In the genomic region with DNA sequence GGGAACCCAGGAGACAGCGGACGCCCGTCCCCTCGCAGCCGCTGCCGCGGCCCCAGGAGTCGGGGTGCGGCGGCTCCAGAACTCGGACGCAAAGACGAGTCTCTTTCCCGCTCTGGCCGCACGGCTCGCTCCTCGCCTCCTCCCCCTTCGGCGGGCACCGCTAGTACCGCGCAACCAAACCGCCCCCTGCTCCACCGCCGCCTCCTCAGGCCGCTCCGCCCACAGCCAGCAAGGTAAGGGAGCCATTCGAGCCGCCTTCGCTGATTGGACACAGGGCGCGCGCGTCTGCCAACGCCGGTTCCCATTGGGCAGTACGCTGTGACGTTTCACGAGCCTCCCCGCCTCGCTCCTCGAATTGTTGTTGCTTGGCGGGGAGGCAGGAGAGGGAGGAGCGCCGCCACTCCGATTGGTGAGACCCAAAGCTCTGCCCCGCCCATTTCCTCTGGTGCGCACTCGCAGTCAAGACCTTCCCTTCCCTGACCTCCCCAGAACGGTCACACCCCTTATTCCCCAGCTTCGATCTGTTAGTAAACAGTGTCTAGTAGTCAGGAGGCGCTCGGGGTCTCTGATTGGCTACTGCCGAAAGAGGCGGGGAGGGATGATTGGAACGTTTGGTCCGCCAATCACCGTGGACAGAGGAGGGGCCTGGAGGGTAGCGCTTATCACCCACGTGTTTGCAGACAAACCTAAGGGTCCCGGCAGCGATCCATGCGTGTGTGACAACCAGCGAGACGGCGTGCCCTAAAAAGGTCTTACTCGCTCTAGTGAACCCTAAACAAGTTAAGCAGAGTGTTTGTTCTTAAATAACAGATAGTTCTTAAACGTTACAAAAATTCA, we compare ENCODE assay signal across 8 cellular contexts. TPM values are rescaled to one million over a fixed set of nuclear protein-coding genes. Genes with fewer than 3 reads are reported as not detected.
DNase-seq lines count a peak whose midpoint lies in the region; ATAC-seq and TF ChIP-seq lines count a peak whose summit lies in the region.

A gene (minus strand): TSS at position 170 of the 837 bp plus-strand sequence. CDS start 207 bp downstream, outside the sequence.

- H3K18ac ChIP-seq in IMR-90 (ENCODE audit: low read depth, low read length), result no peak within 1 kb of the TSS

- H2AK5ac ChIP-seq in IMR-90 (ENCODE audit: low read depth, low read length), result no peak within 1 kb of the TSS

- H2AFZ ChIP-seq in IMR-90 (replicated peaks; ENCODE audit: low read length, poor library complexity), result peak within 1 kb of the TSS; percentile 97

- H3K27me3 ChIP-seq in IMR-90 (ENCODE audit: control insufficient read depth, insufficient read depth, low read length), result no peaks in the 10 kb centered on the region

- intact Hi-C loops in IMR-90 (cut with micrococcal nuclease), result loop anchor here (1.0 to 2.0 kb wide), 4 partner anchors 54 to 678 kb away; a partner anchor contains a TSS

- H3K27ac ChIP-seq in IMR-90 (ENCODE audit: insufficient read depth, low read length), result peak within 1 kb of the TSS; percentile 2; the same call in 1 of the 2 replicates

- H4K5ac ChIP-seq in IMR-90 (ENCODE audit: low read depth, low read length), result no peak within 1 kb of the TSS

- POLR2A ChIA-PET in IMR-90 (lab: Charles Lee; ENCODE audit: unreplicated experiment), result no interaction called here

- H4K91ac ChIP-seq in IMR-90 (ENCODE audit: insufficient read depth, low read depth, low read length), result no peak within 1 kb of the TSS

- no peak within 1 kb of the TSS for H2BK120ac ChIP-seq in IMR-90 (ENCODE audit: low read depth, low read length)

- no peaks in the 10 kb centered on the region for H4K20me1 ChIP-seq in IMR-90 (ENCODE audit: insufficient read depth, low read length)

- dilution Hi-C loops in IMR-90 (cut with HindIII; ENCODE audit: low sequenced_read_pairs, unreplicated experiment), result no loop called here

- in situ Hi-C loops in IMR-90 (cut with MboI; ENCODE audit: low sequenced_read_pairs), result no loop called here

- no peaks in the 10 kb centered on the region for H3K36me3 ChIP-seq in IMR-90 (ENCODE audit: control insufficient read depth, insufficient read depth, low read length)

- H2AK9ac ChIP-seq in IMR-90 (replicated peaks; ENCODE audit: low read depth, low read length, poor library complexity), result peak within 1 kb of the TSS; percentile 6

- H3K4me2 ChIP-seq in IMR-90 (ENCODE audit: low read depth, low read length), result peak within 1 kb of the TSS; percentile 95

- H3K23ac ChIP-seq in IMR-90 (ENCODE audit: low read depth, low read length), result no peak within 1 kb of the TSS

- H3K14ac ChIP-seq in IMR-90 (replicated peaks; ENCODE audit: low read depth, low read length), result no peak within 1 kb of the TSS

- TF ChIP-seq POLR2A in IMR-90 (IDR thresholded peaks at IDR 0.05; ENCODE audit: low read depth, low read length), result peak; percentile 62; the same call in 1 of the 2 replicates

- no peak within 1 kb of the TSS for H2BK15ac ChIP-seq in IMR-90 (ENCODE audit: low read depth, low read length)

- 0% methylated on average over 27 of the region's 69 CpGs; no CpG with 5 or more reads in 1 of the 2 experiments for WGBS in IMR-90 (ENCODE audit: extremely low coverage in 2 of 2, insufficient read length in 1 of 2), 2 experiments

- DNase-seq in DMS 273 (lab: John Stamatoyannopoulos, UW; ENCODE audit: unreplicated experiment) (peak; percentile 100), IMR-90 (peak; percentile 100), OCI-M1 (lab: John Stamatoyannopoulos, UW) (peak; percentile 99), activated T-cell treated with anti-CD3 and anti-CD28 coated beads for 24 hours (ENCODE audit: low read depth) (peak; percentile 100), epidermal melanocyte (ENCODE audit: insufficient read length, low spot score) (peak; percentile 96), middle frontal gyrus (ENCODE audit: extremely low spot score, low spot score) (peak; percentile 99)
- peak; percentile 98 to 100 for DNase-seq in stimulated activated CD8-positive, alpha-beta memory T cell treated with anti-CD3 and anti-CD28 coated beads, Interleukin-2, amount 100 ng/mL, for 48 hours (ENCODE audit: low read depth in 2 of 2)

- no peak within 1 kb of the TSS for H3K56ac ChIP-seq in IMR-90 (ENCODE audit: extremely low read depth, insufficient read depth, low read length)

- CTCF ChIA-PET in IMR-90 (lab: Yijun Ruan, JAX), result interaction anchor here (0.6 to 1.0 kb wide), 3 partner anchors 13 to 118 kb away, joined by 4 to 7 read pairs (median 5); no protein-coding TSS in a partner anchor

- TF ChIP-seq CTCF in IMR-90 (conservative IDR thresholded peaks at IDR 0.05; ENCODE audit: low read depth, low read length), result no peak

- H3K9me1 ChIP-seq in IMR-90 (ENCODE audit: insufficient read depth, low read length), result no peaks in the 10 kb centered on the region

- H3K9ac ChIP-seq in IMR-90 (ENCODE audit: low read depth, low read length), result peak within 1 kb of the TSS; percentile 29

- H3K9me3 ChIP-seq in IMR-90 (ENCODE audit: control insufficient read depth, insufficient read depth, low read length), result no peaks in the 10 kb centered on the region

- no TSS peak for BruUV-seq in IMR-90 (replicated peaks; lab: Mats Ljungman, UMichigan)

- TF ChIP-seq RAD21 in IMR-90 (IDR thresholded peaks at IDR 0.05; ENCODE audit: low read length), result no peak

- H2BK20ac ChIP-seq in IMR-90 (ENCODE audit: low read depth, low read length), result no peak within 1 kb of the TSS

- no peak within 1 kb of the TSS for H4K8ac ChIP-seq in IMR-90 (ENCODE audit: low read depth in 2 of 2, low read length in 2 of 2)

- no peak within 1 kb of the TSS for H3K4ac ChIP-seq in IMR-90 (ENCODE audit: low read depth, low read length)

- peak; percentile 93 for ATAC-seq in GM21528 (IDR thresholded peaks at IDR 0.05; ENCODE audit: low FRiP score, unreplicated experiment)
- peak; percentile 95 for ATAC-seq in IMR-90 (ENCODE audit: low read depth)

- H3K4me1 ChIP-seq in IMR-90 (ENCODE audit: control insufficient read depth, insufficient read depth, low read length), result no peaks in the 10 kb centered on the region

- H2BK5ac ChIP-seq in IMR-90 (ENCODE audit: low read depth, low read length, poor library complexity, severe bottlenecking), result no peak within 1 kb of the TSS

- H3K4me3 ChIP-seq in IMR-90 (ENCODE audit: insufficient read depth, low read depth, low read length), result peak within 1 kb of the TSS; percentile 68

- H3K79me1 ChIP-seq in IMR-90 (ENCODE audit: low read depth in 1 of 2, low read length in 2 of 2), result no peaks in the 10 kb centered on the region

TF ChIP-seq in IMR-90, 13 proteins besides CTCF, POLR2A, EP300 and RAD21:
- TF ChIP-seq RCOR1 (IDR thresholded peaks at IDR 0.05; ENCODE audit: insufficient replicate concordance, low read length), result no peak
- TF ChIP-seq MXI1 (IDR thresholded peaks at IDR 0.05; ENCODE audit: borderline replicate concordance, low read depth, low read length), result peak; percentile 98
- TF ChIP-seq BHLHE40 (IDR thresholded peaks at IDR 0.05; ENCODE audit: low read depth, low read length), result no peak
- TF ChIP-seq MAZ (IDR thresholded peaks at IDR 0.05; ENCODE audit: borderline replicate concordance, low read depth, low read length), result peak; percentile 90; the same call in 1 of the 2 replicates
- TF ChIP-seq, protein P1, sequence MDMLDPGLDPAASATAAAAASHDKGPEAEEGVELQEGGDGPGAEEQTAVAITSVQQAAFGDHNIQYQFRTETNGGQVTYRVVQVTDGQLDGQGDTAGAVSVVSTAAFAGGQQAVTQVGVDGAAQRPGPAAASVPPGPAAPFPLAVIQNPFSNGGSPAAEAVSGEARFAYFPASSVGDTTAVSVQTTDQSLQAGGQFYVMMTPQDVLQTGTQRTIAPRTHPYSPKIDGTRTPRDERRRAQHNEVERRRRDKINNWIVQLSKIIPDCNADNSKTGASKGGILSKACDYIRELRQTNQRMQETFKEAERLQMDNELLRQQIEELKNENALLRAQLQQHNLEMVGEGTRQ (IDR thresholded peaks at IDR 0.05; ENCODE audit: low read depth, low read length), result peak; percentile 49
- peak; percentile 80 for TF ChIP-seq FOS (IDR thresholded peaks at IDR 0.05; ENCODE audit: low read depth, low read length)
- no peak for TF ChIP-seq MAFK (IDR thresholded peaks at IDR 0.05; ENCODE audit: low read depth, low read length)
- peak; percentile 64 for TF ChIP-seq RFX5 (IDR thresholded peaks at IDR 0.05; ENCODE audit: low read depth, low read length)

RNA-seq across cellular contexts. Expression of the gene that starts here (rescaled TPM):
- 0.28 and 0.36 TPM in 2 replicates for total RNA-seq in IMR-90 (2012; rRNA removed)
- 0.30 and 0.36 TPM in 2 replicates for polyA plus RNA-seq in IMR-90 (2012; rRNA removed)
- 0.06 and 0.12 TPM in 2 replicates for polyA plus RNA-seq in IMR-90 (2012; cell fraction: cytosol; rRNA removed)
- 0.05 and 0.48 TPM in 2 replicates for polyA plus RNA-seq in IMR-90 (2012; cell fraction: nucleus; rRNA removed; ENCODE audit: low replicate concordance)

Comparison
In these comparisons a context has a peak if more than half of its experiments do, and no peak if none do; other contexts are left out.
1. Peak in every context shown above with its lines: DNase-seq, ATAC-seq, H3K4me3 ChIP-seq and H3K27ac ChIP-seq.
2. Peak in DNase-seq, ATAC-seq, H3K4me3 ChIP-seq, H3K27ac ChIP-seq, H3K9ac ChIP-seq and H3K4me2 ChIP-seq in IMR-90; RNA of the gene not detected or under 1 TPM.